ENCODE assay signal across 12 cellular contexts in the genomic region with DNA sequence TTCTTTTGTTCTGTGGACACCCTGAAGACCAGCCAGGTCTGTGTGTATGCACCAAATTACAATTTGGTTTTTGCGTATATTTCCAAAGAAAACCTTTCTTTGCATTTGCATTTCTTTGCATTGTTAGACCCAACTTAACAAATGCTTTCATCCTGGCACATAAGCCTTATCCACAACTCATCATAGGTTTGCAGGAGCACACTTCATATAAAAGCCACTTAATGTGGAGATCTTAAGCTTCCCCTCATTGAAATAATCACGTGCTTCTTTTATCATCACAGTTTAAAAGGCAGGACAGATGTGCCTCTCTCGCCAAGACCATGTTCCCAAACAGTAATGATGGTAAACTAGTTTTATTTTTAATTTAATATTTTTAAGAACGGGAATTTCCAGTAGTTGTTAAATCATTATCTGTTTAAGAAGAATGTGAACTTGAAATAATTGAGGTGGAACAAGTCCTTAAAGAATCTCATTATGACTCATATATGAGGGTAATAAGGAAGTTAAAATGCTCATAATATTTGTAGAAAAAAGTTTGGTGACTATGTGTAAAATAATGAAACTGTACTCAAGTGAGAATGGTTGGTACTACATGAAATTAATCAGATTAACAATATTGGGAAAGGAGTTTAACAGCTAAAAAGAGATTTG.
DNase-seq lines count a peak whose midpoint lies in the region; ATAC-seq and TF ChIP-seq lines count a peak whose summit lies in the region.
"Had no signal": no experiment of that assay in that cellular context is flagged by ENCODE, and none has a peak within 500 bp of the region (broad histone marks: within the 10 kb centered on the region; RNA-seq: fewer than 3 reads in every experiment).

No MANE protein-coding gene starts in this region.

- no peak for TF ChIP-seq CTCF in choroid plexus epithelial cell (conservative IDR thresholded peaks at IDR 0.05; ENCODE audit: low read depth, low read length)
- no peak for TF ChIP-seq CTCF in thyroid gland (IDR thresholded peaks at IDR 0.05)

- DNase-seq in choroid plexus epithelial cell (ENCODE audit: low read depth) (peak; percentile 28), T1000 (lab: John Stamatoyannopoulos, UW) (no peak), thyroid gland (no peak)
- DNase-seq in activated naive CD4-positive, alpha-beta T cell treated with anti-CD3 and anti-CD28 coated beads, Interleukin-2, amount 50 U/mL, for 72 hours (ENCODE audit: low spot score in 2 of 2), result no peak
- DNase-seq in NK-92 treated with Interleukin-12 subunit alpha and Interleukin-12 subunit beta, amount 100 ng/mL, for 24 hours (lab: John Stamatoyannopoulos, UW), result no peak
- DNase-seq: activated CD4-positive, alpha-beta T cell treated with anti-CD3 and anti-CD28 coated beads for 48 hours; effector memory CD8-positive, alpha-beta T cell had no signal

- H3K4me1 ChIP-seq in thyroid gland, result no peaks in the 10 kb centered on the region

- no peak overlapping the region for H3K27ac ChIP-seq in thyroid gland

- H3K4me3 ChIP-seq in choroid plexus epithelial cell (ENCODE audit: low read depth, low read length), result no peak overlapping the region
- H3K4me3 ChIP-seq in thyroid gland (replicated peaks in 1 of 3), result no peak overlapping the region

- TF ChIP-seq POLR2A in GM18505 (IDR thresholded peaks at IDR 0.05; ENCODE audit: borderline replicate concordance, extremely low read depth, insufficient read depth, insufficient read length), result no peak
- TF ChIP-seq POLR2A in thyroid gland (IDR thresholded peaks at IDR 0.05), result no peak

- no peaks in the 10 kb centered on the region for H3K9me3 Mint-ChIP-seq in activated naive CD4-positive, alpha-beta T cell treated with anti-CD3 and anti-CD28 coated beads, Interleukin-2, amount 50 U/mL, for 72 hours
- H3K9me3 Mint-ChIP-seq: activated naive CD4-positive, alpha-beta T cell treated with anti-CD3 and anti-CD28 coated beads, Interleukin-2, amount 50 U/mL, for 24 hours; CD14-positive monocyte; effector memory CD8-positive, alpha-beta T cell had no signal

- no peaks in the 10 kb centered on the region for H3K9me3 ChIP-seq in thyroid gland

- 50 to 54% methylated on average over 4 of the region's 4 CpGs for WGBS in thyroid gland, 2 donors

- intact Hi-C loops in thyroid gland (cut with DNase I), result no loop called here

- ATAC-seq in GM18505 (IDR thresholded peaks at IDR 0.05; ENCODE audit: unreplicated experiment), result peak; percentile 86
- ATAC-seq in GM21576 (IDR thresholded peaks at IDR 0.05; ENCODE audit: unreplicated experiment), result peak; percentile 54
- peak; percentile 76 for ATAC-seq in HG03196 (IDR thresholded peaks at IDR 0.05; ENCODE audit: unreplicated experiment)
- ATAC-seq in activated naive CD4-positive, alpha-beta T cell treated with anti-CD3 and anti-CD28 coated beads, Interleukin-2, amount 50 U/mL, for 72 hours, result no peak
- ATAC-seq: effector memory CD8-positive, alpha-beta T cell had no signal

- no peaks in the 10 kb centered on the region for H3K36me3 Mint-ChIP-seq in activated naive CD4-positive, alpha-beta T cell treated with anti-CD3 and anti-CD28 coated beads, Interleukin-2, amount 50 U/mL, for 72 hours
- H3K36me3 Mint-ChIP-seq: activated naive CD4-positive, alpha-beta T cell treated with anti-CD3 and anti-CD28 coated beads, Interleukin-2, amount 50 U/mL, for 24 hours; CD14-positive monocyte had no signal

- H3K27ac Mint-ChIP-seq in activated naive CD4-positive, alpha-beta T cell treated with anti-CD3 and anti-CD28 coated beads, Interleukin-2, amount 50 U/mL, for 72 hours, result no peak overlapping the region
- H3K27ac Mint-ChIP-seq: activated naive CD4-positive, alpha-beta T cell treated with anti-CD3 and anti-CD28 coated beads, Interleukin-2, amount 50 U/mL, for 24 hours; CD14-positive monocyte; effector memory CD8-positive, alpha-beta T cell had no signal

- no peaks in the 10 kb centered on the region for H3K36me3 ChIP-seq in thyroid gland

- no peaks in the 10 kb centered on the region for H3K27me3 ChIP-seq in thyroid gland

Comparison
In these comparisons a context has a peak if more than half of its experiments do, and no peak if none do; other contexts are left out.
1. ATAC-seq: peak in GM18505 (single experiment), GM21576 (single experiment) and HG03196 (single experiment); none in activated naive CD4-positive, alpha-beta T cell treated with anti-CD3 and anti-CD28 coated beads, Interleukin-2, amount 50 U/mL, for 72 hours (0 of 2).